8 cellular contexts compared by ENCODE assay signal in the genomic region with DNA sequence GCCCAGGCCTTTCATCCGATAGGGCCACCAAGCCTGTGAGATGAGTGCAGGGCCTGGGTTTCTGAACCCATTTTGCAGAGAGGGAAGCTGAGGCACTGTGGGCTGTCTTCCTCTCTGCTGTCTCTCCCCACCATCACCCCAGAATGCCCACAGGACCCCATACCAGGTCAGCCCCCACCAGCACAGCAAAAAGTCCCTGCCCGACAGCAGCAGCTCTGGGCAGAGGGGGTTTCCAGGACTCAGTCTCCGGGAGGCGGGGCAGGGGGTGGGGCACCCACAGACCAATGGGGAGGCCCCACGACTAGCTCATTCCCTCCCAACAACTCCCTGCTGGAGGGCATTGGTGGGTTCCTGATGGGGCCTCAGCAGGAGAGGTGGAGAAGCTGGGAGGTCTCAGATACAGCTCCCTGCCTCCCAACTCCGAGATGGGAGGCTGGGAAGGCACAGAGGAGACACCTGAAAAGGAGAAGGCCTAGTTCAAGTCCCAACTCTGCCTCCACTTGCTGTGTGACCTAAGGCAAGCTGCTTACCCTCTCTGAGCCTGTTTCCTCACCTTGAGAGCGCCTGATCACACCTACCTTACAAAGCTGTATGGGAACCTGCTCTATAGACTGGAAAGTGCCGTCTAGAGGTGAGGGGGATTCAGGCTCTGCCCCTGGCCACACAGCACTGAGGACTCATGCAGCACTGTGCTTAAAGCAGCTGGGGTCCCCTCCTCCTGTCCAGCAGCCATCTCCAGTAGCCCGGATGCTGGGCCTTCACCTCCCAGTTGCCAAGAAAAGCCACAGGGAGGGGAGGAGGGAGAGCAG. TPM values are rescaled to one million over a fixed set of nuclear protein-coding genes. Genes with fewer than 3 reads are reported as not detected.
DNase-seq lines count a peak whose midpoint lies in the region; ATAC-seq and TF ChIP-seq lines count a peak whose summit lies in the region.

No MANE protein-coding gene starts in this region.

- no TSS peak for BruUV-seq in PC-9 (replicated peaks; lab: Mats Ljungman, UMichigan)

- H3K27me3 ChIP-seq in BE2C (peaks cover 19% of the 10 kb centered on the region), ascending aorta (no peaks in the 10 kb centered on the region), suprapubic skin (no peaks in the 10 kb centered on the region), PC-9 (ENCODE audit: insufficient read depth, low read depth) (no peaks in the 10 kb centered on the region)

- intact Hi-C loops in ascending aorta (cut with DNase I) = no loop called here
- intact Hi-C loops in mucosa of descending colon (cut with DNase I, micrococcal nuclease) = no loop called here
- intact Hi-C loops in PC-9 (cut with micrococcal nuclease; ENCODE audit: unreplicated experiment) = no loop called here

- no peaks in the 10 kb centered on the region for H3K9me2 ChIP-seq in PC-9 (ENCODE audit: insufficient read depth)

- CTCF ChIA-PET in PC-9 (lab: Charles Lee) = interaction anchor here (0.5 to 1.2 kb wide), 3 partner anchors 39 to 134 kb away, joined by 3 to 11 read pairs (median 3); a partner anchor contains a TSS

- TF ChIP-seq CTCF in BE2C (IDR thresholded peaks at IDR 0.05; ENCODE audit: low read depth, low read length) = no peak
- TF ChIP-seq CTCF in ascending aorta (IDR thresholded peaks at IDR 0.05) = no peak
- TF ChIP-seq CTCF in mucosa of descending colon (IDR thresholded peaks at IDR 0.05) = no peak
- no peak for TF ChIP-seq CTCF in suprapubic skin (IDR thresholded peaks at IDR 0.05)
- TF ChIP-seq CTCF in PC-9 (conservative IDR thresholded peaks at IDR 0.05) = no peak

- 75% methylated on average over 5 of the region's 9 CpGs for WGBS in suprapubic skin

- H4K20me1 ChIP-seq in PC-9 (ENCODE audit: insufficient read depth) = no peaks in the 10 kb centered on the region

- H3K27ac ChIP-seq in ascending aorta = peak overlapping the region; percentile 92 to 96
- peak overlapping the region; percentile 86 for H3K27ac ChIP-seq in suprapubic skin
- no peak overlapping the region for H3K27ac ChIP-seq in PC-9

- H3K4me3 ChIP-seq in BE2C (ENCODE audit: low read depth, low read length) (no peak overlapping the region), ascending aorta (peak overlapping the region; percentile 3 to 92), mucosa of descending colon (no peak overlapping the region), suprapubic skin (no peak overlapping the region), PC-9 (no peak overlapping the region)

- no peak overlapping the region for H2AFZ ChIP-seq in PC-9

- H3K4me1 ChIP-seq in BE2C (no peaks in the 10 kb centered on the region), ascending aorta (peaks cover 14 to 46% of the 10 kb centered on the region in 2 donors), mucosa of descending colon (ENCODE audit: low read depth) (peaks cover 14% of the 10 kb centered on the region), suprapubic skin (peaks cover 68% of the 10 kb centered on the region), PC-9 (replicated peaks; ENCODE audit: insufficient read depth) (peaks cover 30% of the 10 kb centered on the region)

- H3K9me3 ChIP-seq in BE2C (no peaks in the 10 kb centered on the region), ascending aorta (no peaks in the 10 kb centered on the region), mucosa of descending colon (no peaks in the 10 kb centered on the region), suprapubic skin (no peaks in the 10 kb centered on the region), PC-9 (ENCODE audit: insufficient read depth, low read depth) (no peaks in the 10 kb centered on the region)

- TF ChIP-seq EP300 in suprapubic skin (IDR thresholded peaks at IDR 0.05) = no peak

- peaks cover 52% of the 10 kb centered on the region; the same call in 1 of the 2 replicates for H3F3A ChIP-seq in PC-9 (ENCODE audit: insufficient read depth, low read depth)

- TF ChIP-seq POLR2A in suprapubic skin (IDR thresholded peaks at IDR 0.05) = no peak

- H3K4me2 ChIP-seq in PC-9 = no peak overlapping the region

- POLR2A ChIA-PET in PC-9 (lab: Charles Lee; ENCODE audit: unreplicated experiment) = interaction anchor here (0.6 to 0.8 kb wide), 3 partner anchors 170 to 498 kb away, joined by 3 to 5 read pairs (median 4); no protein-coding TSS in a partner anchor

- H3K79me2 ChIP-seq in PC-9 (ENCODE audit: low read depth) = 0 out of 2 replicates have a peak, but pooled peaks cover 3% of the 10 kb centered on the region

- H3K36me3 ChIP-seq in BE2C (no peaks in the 10 kb centered on the region), ascending aorta (peaks cover 5 to 13% of the 10 kb centered on the region in 2 donors), mucosa of descending colon (ENCODE audit: low read depth) (no peaks in the 10 kb centered on the region), suprapubic skin (peaks cover 15% of the 10 kb centered on the region), PC-9 (ENCODE audit: low read depth) (no peaks in the 10 kb centered on the region)

- DNase-seq in BE2C = peak; percentile 55
- DNase-seq in T-helper 1 cell = peak; percentile 58 to 69 (median 65)
- peak in 1 of 2 donors; percentile 36 for DNase-seq in ascending aorta (ENCODE audit: low spot score in 2 of 2)
- peak; percentile 56 to 79 (median 61) for DNase-seq in mucosa of descending colon
- DNase-seq in suprapubic skin (ENCODE audit: low spot score in 2 of 2) = peak in 1 of 2 donors; percentile 70
- DNase-seq in PC-9 = no peak

- ATAC-seq in mucosa of descending colon (no peak), HG03025 (IDR thresholded peaks at IDR 0.05; ENCODE audit: low FRiP score, unreplicated experiment) (no peak), HG03571 (IDR thresholded peaks at IDR 0.05; ENCODE audit: unreplicated experiment) (no peak)

RNA-seq across cellular contexts. Expression of a gene that starts 3.5 kb away (rescaled TPM):
- polyA plus RNA-seq in BE2C (2012; ENCODE audit: insufficient read depth, insufficient read length, low read depth) = not detected
- total RNA-seq in ascending aorta = 261 TPM
- 100 to 1,000 TPM in 1 of 3 donors, 10 to 100 TPM in 2; 23.6 to 125 (median 29.2) TPM for total RNA-seq in mucosa of descending colon
- 100 to 1,000 TPM in 1 of 4 donors, 10 to 100 TPM in 3; 38.1 to 126 (median 56.3) TPM for total RNA-seq in suprapubic skin
- total RNA-seq in PC-9 (2021) = 28.2 and 29.1 TPM in 2 replicates

RNA-seq across cellular contexts. Expression of a gene that starts 51.9 kb away (rescaled TPM):
- not detected for polyA plus RNA-seq in BE2C (2012; ENCODE audit: insufficient read depth, insufficient read length, low read depth)
- not detected for total RNA-seq in ascending aorta
- total RNA-seq in mucosa of descending colon = under 1 TPM in 1 of 3 donors, not detected in 2; 0.51 TPM
- total RNA-seq in suprapubic skin = under 1 TPM in 1 of 4 donors, not detected in 3; 0.52 TPM
- 1.5 and 2.5 TPM in 2 replicates for total RNA-seq in PC-9 (2021)

Comparison
In these comparisons a context has a peak if more than half of its experiments do, and no peak if none do; other contexts are left out.
1. DNase-seq: peak in BE2C (single experiment), T-helper 1 cell (5 of 5) and mucosa of descending colon (3 of 3); none in PC-9 (0 of 2).
2. H3K4me3 ChIP-seq: peak in ascending aorta (2 of 2); none in BE2C (single experiment), mucosa of descending colon (single experiment), suprapubic skin (single experiment) and PC-9 (single experiment).